Comparison of ENCODE assay signal across 20 cellular contexts in the genomic region with DNA sequence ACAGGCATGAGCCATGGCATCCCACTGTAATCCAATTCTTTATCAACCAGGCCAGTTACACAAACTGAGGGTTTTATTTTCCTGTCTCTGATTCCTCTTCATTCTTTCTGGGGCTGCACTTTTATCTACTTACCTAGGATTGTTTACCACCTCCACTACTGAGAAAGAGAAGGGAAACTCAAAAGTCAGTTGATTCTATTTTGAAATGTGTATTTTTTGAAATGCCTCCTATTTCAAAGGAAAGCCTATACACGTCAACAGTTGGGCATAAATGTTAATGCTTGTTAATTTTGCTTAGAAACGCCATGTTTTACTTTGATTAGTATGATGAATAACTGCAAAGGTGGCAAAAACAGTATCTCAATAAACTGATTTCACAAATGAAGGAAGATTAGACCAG.
DNase-seq lines count a peak whose midpoint lies in the region; ATAC-seq lines count a peak whose summit lies in the region.
"Had no signal": no experiment of that assay in that cellular context is flagged by ENCODE, and none has a peak within 500 bp of the region (broad histone marks: within the 10 kb centered on the region; RNA-seq: fewer than 3 reads in every experiment).

No MANE protein-coding gene starts in this region.

- ATAC-seq in activated naive CD8-positive, alpha-beta T cell treated with anti-CD3 and anti-CD28 coated beads, Interleukin-2, amount 10 ng/mL, durations not matched to agents 7 days and 5 days (ENCODE audit: low read depth), result no peak
- ATAC-seq in HG03521 (IDR thresholded peaks at IDR 0.05; ENCODE audit: unreplicated experiment) (no peak), Right ventricle myocardium inferior (no peak)

- DNase-seq in activated CD4-positive, alpha-beta memory T cell treated with anti-CD3 and anti-CD28 coated beads, Interleukin-2, amount 10 ng/mL, durations not matched to agents 7 days and 5 days, result no peak
- no peak for DNase-seq in activated CD4-positive, alpha-beta memory T cell treated with anti-CD3 and anti-CD28 coated beads for 36 hours
- no peak for DNase-seq in activated naive CD8-positive, alpha-beta T cell treated with anti-CD3 and anti-CD28 coated beads, Interleukin-2, amount 10 ng/mL, durations not matched to agents 7 days and 5 days
- DNase-seq in activated naive CD8-positive, alpha-beta T cell treated with anti-CD3 and anti-CD28 coated beads for 36 hours, result no peak
- DNase-seq in NCI-H1105 treated with DMSO at 0.1 percent for 48 hours (lab: John Stamatoyannopoulos, UW) (no peak), Right ventricle myocardium inferior (ENCODE audit: missing footprints) (no peak)
- DNase-seq: DMS79; H7; HFFc6; KBM-7; NCI-H1092 treated with DMSO at 0.1 percent for 48 hours; NCI-H146; NCI-H2029 treated with DMSO at 0.1 percent for 48 hours; NCI-H226; NCI-H510A treated with DMSO at 0.1 percent for 48 hours; NCI-H748 treated with DMSO at 0.1 percent for 48 hours; NK-92 treated with Interleukin-12 subunit alpha and Interleukin-12 subunit beta, amount 100 ng/mL, for 24 hours; SIG-M5 had no signal

- peaks cover 55% of the 10 kb centered on the region for H3K4me1 Mint-ChIP-seq in activated CD4-positive, alpha-beta memory T cell treated with anti-CD3 and anti-CD28 coated beads, Interleukin-2, amount 10 ng/mL, durations not matched to agents 7 days and 5 days
- H3K4me1 Mint-ChIP-seq in activated CD4-positive, alpha-beta memory T cell treated with anti-CD3 and anti-CD28 coated beads for 36 hours (ENCODE audit: low read depth), result peaks cover 61% of the 10 kb centered on the region
- peaks cover 57% of the 10 kb centered on the region for H3K4me1 Mint-ChIP-seq in activated naive CD8-positive, alpha-beta T cell treated with anti-CD3 and anti-CD28 coated beads, Interleukin-2, amount 10 ng/mL, durations not matched to agents 7 days and 5 days
- peaks cover 60% of the 10 kb centered on the region for H3K4me1 Mint-ChIP-seq in activated naive CD8-positive, alpha-beta T cell treated with anti-CD3 and anti-CD28 coated beads for 36 hours
- peaks cover 60% of the 10 kb centered on the region for H3K4me1 Mint-ChIP-seq in T-helper 1 cell treated with Interleukin-12 subunit alpha and Interleukin-12 subunit beta and Interleukin-4 antibody, amounts not matched to agents 30 μg/mL and 1 μg/mL, for 36 hours (ENCODE audit: low read depth)

- H3K27me3 Mint-ChIP-seq in activated CD4-positive, alpha-beta memory T cell treated with anti-CD3 and anti-CD28 coated beads, Interleukin-2, amount 10 ng/mL, durations not matched to agents 7 days and 5 days, result no peaks in the 10 kb centered on the region
- no peaks in the 10 kb centered on the region for H3K27me3 Mint-ChIP-seq in activated CD4-positive, alpha-beta memory T cell treated with anti-CD3 and anti-CD28 coated beads for 36 hours
- no peaks in the 10 kb centered on the region for H3K27me3 Mint-ChIP-seq in activated naive CD8-positive, alpha-beta T cell treated with anti-CD3 and anti-CD28 coated beads, Interleukin-2, amount 10 ng/mL, durations not matched to agents 7 days and 5 days
- H3K27me3 Mint-ChIP-seq in activated naive CD8-positive, alpha-beta T cell treated with anti-CD3 and anti-CD28 coated beads for 36 hours, result no peaks in the 10 kb centered on the region
- H3K27me3 Mint-ChIP-seq in T-helper 1 cell treated with Interleukin-12 subunit alpha and Interleukin-12 subunit beta and Interleukin-4 antibody, amounts not matched to agents 30 μg/mL and 1 μg/mL, for 36 hours (ENCODE audit: low read depth), result no peaks in the 10 kb centered on the region

- H3K36me3 Mint-ChIP-seq in activated CD4-positive, alpha-beta memory T cell treated with anti-CD3 and anti-CD28 coated beads, Interleukin-2, amount 10 ng/mL, durations not matched to agents 7 days and 5 days (ENCODE audit: low read depth), result peaks cover 5% of the 10 kb centered on the region
- H3K36me3 Mint-ChIP-seq in activated CD4-positive, alpha-beta memory T cell treated with anti-CD3 and anti-CD28 coated beads for 36 hours, result peaks cover 3% of the 10 kb centered on the region
- H3K36me3 Mint-ChIP-seq in activated naive CD8-positive, alpha-beta T cell treated with anti-CD3 and anti-CD28 coated beads, Interleukin-2, amount 10 ng/mL, durations not matched to agents 7 days and 5 days, result peaks cover 43% of the 10 kb centered on the region
- peaks cover 13% of the 10 kb centered on the region for H3K36me3 Mint-ChIP-seq in activated naive CD8-positive, alpha-beta T cell treated with anti-CD3 and anti-CD28 coated beads for 36 hours
- peaks cover 16% of the 10 kb centered on the region for H3K36me3 Mint-ChIP-seq in T-helper 1 cell treated with Interleukin-12 subunit alpha and Interleukin-12 subunit beta and Interleukin-4 antibody, amounts not matched to agents 30 μg/mL and 1 μg/mL, for 36 hours (ENCODE audit: low read depth)

- POLR2A ChIA-PET in activated CD4-positive, alpha-beta memory T cell treated with anti-CD3 and anti-CD28 coated beads, Interleukin-2, amount 10 ng/mL, durations not matched to agents 7 days and 5 days (lab: Charles Lee), result no interaction called here
- POLR2A ChIA-PET in activated CD4-positive, alpha-beta memory T cell treated with anti-CD3 and anti-CD28 coated beads for 36 hours (lab: Charles Lee), result no interaction called here
- POLR2A ChIA-PET in activated naive CD8-positive, alpha-beta T cell treated with anti-CD3 and anti-CD28 coated beads, Interleukin-2, amount 10 ng/mL, durations not matched to agents 7 days and 5 days (lab: Charles Lee), result no interaction called here

- intact Hi-C loops in activated CD4-positive, alpha-beta memory T cell treated with anti-CD3 and anti-CD28 coated beads for 36 hours (cut with micrococcal nuclease), result no loop called here
- intact Hi-C loops in Right ventricle myocardium inferior (cut with DNase I), result no loop called here

- H3K27ac Mint-ChIP-seq in activated CD4-positive, alpha-beta memory T cell treated with anti-CD3 and anti-CD28 coated beads, Interleukin-2, amount 10 ng/mL, durations not matched to agents 7 days and 5 days, result peak overlapping the region; percentile 28
- H3K27ac Mint-ChIP-seq in activated CD4-positive, alpha-beta memory T cell treated with anti-CD3 and anti-CD28 coated beads for 36 hours, result no peak overlapping the region
- H3K27ac Mint-ChIP-seq in activated naive CD8-positive, alpha-beta T cell treated with anti-CD3 and anti-CD28 coated beads, Interleukin-2, amount 10 ng/mL, durations not matched to agents 7 days and 5 days, result peak overlapping the region; percentile 57
- no peak overlapping the region for H3K27ac Mint-ChIP-seq in activated naive CD8-positive, alpha-beta T cell treated with anti-CD3 and anti-CD28 coated beads for 36 hours
- peak overlapping the region; percentile 71 for H3K27ac Mint-ChIP-seq in T-helper 1 cell treated with Interleukin-12 subunit alpha and Interleukin-12 subunit beta and Interleukin-4 antibody, amounts not matched to agents 30 μg/mL and 1 μg/mL, for 36 hours
- H3K27ac Mint-ChIP-seq: HFFc6 had no signal

- no peaks in the 10 kb centered on the region for H3K9me3 Mint-ChIP-seq in activated CD4-positive, alpha-beta memory T cell treated with anti-CD3 and anti-CD28 coated beads, Interleukin-2, amount 10 ng/mL, durations not matched to agents 7 days and 5 days
- no peaks in the 10 kb centered on the region for H3K9me3 Mint-ChIP-seq in activated CD4-positive, alpha-beta memory T cell treated with anti-CD3 and anti-CD28 coated beads for 36 hours
- H3K9me3 Mint-ChIP-seq in activated naive CD8-positive, alpha-beta T cell treated with anti-CD3 and anti-CD28 coated beads, Interleukin-2, amount 10 ng/mL, durations not matched to agents 7 days and 5 days, result peaks cover 2% of the 10 kb centered on the region
- peaks cover 2% of the 10 kb centered on the region for H3K9me3 Mint-ChIP-seq in activated naive CD8-positive, alpha-beta T cell treated with anti-CD3 and anti-CD28 coated beads for 36 hours
- H3K9me3 Mint-ChIP-seq in T-helper 1 cell treated with Interleukin-12 subunit alpha and Interleukin-12 subunit beta and Interleukin-4 antibody, amounts not matched to agents 30 μg/mL and 1 μg/mL, for 36 hours, result no peaks in the 10 kb centered on the region
- H3K9me3 Mint-ChIP-seq: HFFc6 had no signal

- CTCF ChIA-PET in activated CD4-positive, alpha-beta memory T cell treated with anti-CD3 and anti-CD28 coated beads, Interleukin-2, amount 10 ng/mL, durations not matched to agents 7 days and 5 days (lab: Charles Lee), result no interaction called here
- CTCF ChIA-PET in activated CD4-positive, alpha-beta memory T cell treated with anti-CD3 and anti-CD28 coated beads for 36 hours (lab: Charles Lee), result no interaction called here

- H3K4me3 Mint-ChIP-seq in activated CD4-positive, alpha-beta memory T cell treated with anti-CD3 and anti-CD28 coated beads, Interleukin-2, amount 10 ng/mL, durations not matched to agents 7 days and 5 days, result no peak overlapping the region
- no peak overlapping the region for H3K4me3 Mint-ChIP-seq in activated CD4-positive, alpha-beta memory T cell treated with anti-CD3 and anti-CD28 coated beads for 36 hours
- peak overlapping the region; percentile 31 for H3K4me3 Mint-ChIP-seq in activated naive CD8-positive, alpha-beta T cell treated with anti-CD3 and anti-CD28 coated beads, Interleukin-2, amount 10 ng/mL, durations not matched to agents 7 days and 5 days
- H3K4me3 Mint-ChIP-seq in activated naive CD8-positive, alpha-beta T cell treated with anti-CD3 and anti-CD28 coated beads for 36 hours, result no peak overlapping the region
- H3K4me3 Mint-ChIP-seq in T-helper 1 cell treated with Interleukin-12 subunit alpha and Interleukin-12 subunit beta and Interleukin-4 antibody, amounts not matched to agents 30 μg/mL and 1 μg/mL, for 36 hours, result peak overlapping the region; percentile 46
- H3K4me3 Mint-ChIP-seq: HFFc6 had no signal

Comparison
In these comparisons a context has a peak if more than half of its experiments do, and no peak if none do; other contexts are left out.
1. H3K27ac Mint-ChIP-seq: peak in activated CD4-positive, alpha-beta memory T cell treated with anti-CD3 and anti-CD28 coated beads, Interleukin-2, amount 10 ng/mL, durations not matched to agents 7 days and 5 days (single experiment), activated naive CD8-positive, alpha-beta T cell treated with anti-CD3 and anti-CD28 coated beads, Interleukin-2, amount 10 ng/mL, durations not matched to agents 7 days and 5 days (single experiment) and T-helper 1 cell treated with Interleukin-12 subunit alpha and Interleukin-12 subunit beta and Interleukin-4 antibody, amounts not matched to agents 30 μg/mL and 1 μg/mL, for 36 hours (single experiment); none in activated CD4-positive, alpha-beta memory T cell treated with anti-CD3 and anti-CD28 coated beads for 36 hours (single experiment) and activated naive CD8-positive, alpha-beta T cell treated with anti-CD3 and anti-CD28 coated beads for 36 hours (single experiment).
2. H3K4me3 Mint-ChIP-seq: peak in activated naive CD8-positive, alpha-beta T cell treated with anti-CD3 and anti-CD28 coated beads, Interleukin-2, amount 10 ng/mL, durations not matched to agents 7 days and 5 days (single experiment) and T-helper 1 cell treated with Interleukin-12 subunit alpha and Interleukin-12 subunit beta and Interleukin-4 antibody, amounts not matched to agents 30 μg/mL and 1 μg/mL, for 36 hours (single experiment); none in activated CD4-positive, alpha-beta memory T cell treated with anti-CD3 and anti-CD28 coated beads, Interleukin-2, amount 10 ng/mL, durations not matched to agents 7 days and 5 days (single experiment), activated CD4-positive, alpha-beta memory T cell treated with anti-CD3 and anti-CD28 coated beads for 36 hours (single experiment) and activated naive CD8-positive, alpha-beta T cell treated with anti-CD3 and anti-CD28 coated beads for 36 hours (single experiment).